ENCODE assay signal across 20 cellular contexts in the genomic region with DNA sequence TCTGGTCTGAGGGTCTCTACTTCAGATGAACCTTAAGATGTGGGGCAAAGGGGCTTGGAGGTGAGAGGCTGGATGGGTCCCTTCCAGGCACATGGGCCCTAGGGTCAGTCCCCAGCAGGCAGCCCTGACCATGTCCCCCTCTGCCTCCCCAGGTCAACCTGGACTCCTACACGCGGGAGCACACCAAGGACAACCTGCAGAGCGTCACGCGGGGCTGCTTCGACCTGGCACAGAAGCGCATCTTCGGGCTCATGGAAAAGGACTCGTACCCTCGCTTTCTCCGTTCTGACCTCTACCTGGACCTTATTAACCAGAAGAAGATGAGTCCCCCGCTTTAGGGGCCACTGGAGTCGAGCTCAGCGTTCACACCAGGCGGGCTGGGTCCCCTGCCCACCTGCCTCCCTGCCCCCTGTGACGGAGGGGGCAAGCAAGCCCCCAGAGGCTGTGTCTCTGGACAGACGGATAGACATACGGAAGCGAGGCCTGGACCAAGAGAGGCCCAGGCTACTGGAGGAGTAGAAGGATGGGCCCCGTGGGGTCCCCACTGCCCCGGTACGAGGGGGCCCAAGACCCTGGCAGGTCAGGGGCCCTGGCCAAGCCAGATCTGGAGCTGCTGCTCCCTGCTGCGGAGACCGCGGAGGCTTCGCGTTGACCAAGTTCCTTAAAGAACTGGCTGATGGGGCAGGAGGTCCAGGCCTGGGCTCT.
DNase-seq lines count a peak whose midpoint lies in the region; ATAC-seq, FAIRE-seq and TF ChIP-seq lines count a peak whose summit lies in the region.
"Had no signal": no experiment of that assay in that cellular context is flagged by ENCODE, and none has a peak within 500 bp of the region (broad histone marks: within the 10 kb centered on the region; RNA-seq: fewer than 3 reads in every experiment).

No MANE protein-coding gene starts in this region.

- no peak for FAIRE-seq in kidney (lab: Jason Lieb, UNC)

- peaks cover 29% of the 10 kb centered on the region for H3K36me3 Mint-ChIP-seq in HFFc6 (ENCODE audit: low read depth)
- peaks cover 26% of the 10 kb centered on the region for H3K36me3 Mint-ChIP-seq in brain

- peaks cover 79% of the 10 kb centered on the region for H3K4me1 Mint-ChIP-seq in HFFc6 (ENCODE audit: low read depth)
- peaks cover 89% of the 10 kb centered on the region for H3K4me1 Mint-ChIP-seq in brain
- H3K4me1 Mint-ChIP-seq: memory B cell had no signal

- H3K4me3 ChIP-seq in kidney (ENCODE audit: low read length in 2 of 2): peak overlapping the region; percentile 88 to 94
- H3K4me3 ChIP-seq in skeletal muscle satellite cell (ENCODE audit: low read length): peak overlapping the region; percentile 4
- H3K4me3 ChIP-seq: suprapubic skin had no signal

- no peaks in the 10 kb centered on the region for H3K27me3 ChIP-seq in skeletal muscle satellite cell (ENCODE audit: control insufficient read depth, insufficient read depth, low read length)
- H3K27me3 ChIP-seq: suprapubic skin had no signal

- no peaks in the 10 kb centered on the region for H3K9me3 ChIP-seq in kidney (ENCODE audit: control insufficient read depth in 1 of 2, low read length in 2 of 2)
- no peaks in the 10 kb centered on the region for H3K9me3 ChIP-seq in skeletal muscle satellite cell (replicated peaks; ENCODE audit: low read length)
- H3K9me3 ChIP-seq: suprapubic skin had no signal

- peak overlapping the region; percentile 87 for H3K4me2 ChIP-seq in skeletal muscle satellite cell (ENCODE audit: low read length)

- peaks cover 18 to 31% of the 10 kb centered on the region in 2 donors for H3K36me3 ChIP-seq in kidney (ENCODE audit: control insufficient read depth in 1 of 2, insufficient read depth in 2 of 2, low read length in 2 of 2)
- H3K36me3 ChIP-seq in skeletal muscle satellite cell (ENCODE audit: insufficient read depth, low read length): peaks cover 26% of the 10 kb centered on the region

- ATAC-seq in HG02798 (IDR thresholded peaks at IDR 0.05; ENCODE audit: poor library complexity, unreplicated experiment): no peak
- ATAC-seq: activated T-helper 17 cell treated with anti-CD3 and anti-CD28 coated beads, Interleukin-2, amount 50 U/mL, for 72 hours; sciatic nerve; T-helper 17 cell had no signal

- no peaks in the 10 kb centered on the region for H3K9me3 Mint-ChIP-seq in HFFc6
- H3K9me3 Mint-ChIP-seq in brain: no peaks in the 10 kb centered on the region
- H3K9me3 Mint-ChIP-seq: activated B cell treated with CpG ODN at 0.5 μM for 24 hours; activated T-helper 17 cell treated with anti-CD3 and anti-CD28 coated beads, Interleukin-2, amount 50 U/mL, for 72 hours; memory B cell had no signal

- H3K4me1 ChIP-seq in kidney (ENCODE audit: control insufficient read depth in 1 of 2, insufficient read depth in 1 of 2, low read depth in 1 of 2, low read length in 2 of 2) (peaks cover 33 to 57% of the 10 kb centered on the region in 2 donors), skeletal muscle satellite cell (ENCODE audit: control insufficient read depth, insufficient read depth, low read length) (peaks cover 75% of the 10 kb centered on the region)

- DNase-seq in HFFc6: no peak
- DNase-seq in kidney: peak; percentile 65
- DNase-seq in GM20000 (ENCODE audit: low spot score): no peak
- DNase-seq in mucosa of gallbladder (ENCODE audit: low spot score): no peak
- DNase-seq in NCI-H2196 (lab: John Stamatoyannopoulos, UW; ENCODE audit: unreplicated experiment): no peak
- DNase-seq: activated B cell treated with CpG ODN at 0.5 μM for 24 hours; activated CD8-positive, alpha-beta memory T cell treated with anti-CD3 and anti-CD28 coated beads for 24 hours; GDM1; MM.1S; NCI-H1694; SHP77; stimulated activated CD4-positive, alpha-beta T cell treated with anti-CD3 and anti-CD28 coated beads, Interleukin-2, amount 100 ng/mL, for 48 hours; T-helper 17 cell had no signal

- H3K27me3 Mint-ChIP-seq in HFFc6 (ENCODE audit: insufficient read depth) (peaks cover 9% of the 10 kb centered on the region), brain (no peaks in the 10 kb centered on the region)
- H3K27me3 Mint-ChIP-seq: activated T-helper 17 cell treated with anti-CD3 and anti-CD28 coated beads, Interleukin-2, amount 50 U/mL, for 72 hours; memory B cell; T-helper 17 cell had no signal

- peak overlapping the region; percentile 96 for H3K4me3 Mint-ChIP-seq in HFFc6
- peak overlapping the region; percentile 10 to 85 (median 62) for H3K4me3 Mint-ChIP-seq in brain
- H3K4me3 Mint-ChIP-seq: activated B cell treated with CpG ODN at 0.5 μM for 24 hours; activated T-helper 17 cell treated with anti-CD3 and anti-CD28 coated beads, Interleukin-2, amount 50 U/mL, for 72 hours; memory B cell; T-helper 17 cell had no signal

- intact Hi-C loops in kidney (cut with DNase I): no loop called here

- peak overlapping the region; percentile 51 to 78 for H3K27ac ChIP-seq in kidney (ENCODE audit: low read depth in 2 of 2, low read length in 2 of 2)
- H3K27ac ChIP-seq: suprapubic skin had no signal

- TF ChIP-seq CTCF in HFFc6 (IDR thresholded peaks at IDR 0.05): no peak
- no peak for TF ChIP-seq CTCF in brain (conservative IDR thresholded peaks at IDR 0.05)
- TF ChIP-seq CTCF in kidney (IDR thresholded peaks at IDR 0.05; ENCODE audit: borderline replicate concordance, extremely low read depth, insufficient read depth): no peak
- TF ChIP-seq CTCF in GM20000 (IDR thresholded peaks at IDR 0.05; ENCODE audit: extremely low read depth, missing control alignments): no peak

- H3K9ac ChIP-seq in kidney (ENCODE audit: low read length in 2 of 2) (peak overlapping the region; percentile 49 to 98), skeletal muscle satellite cell (ENCODE audit: low read depth, low read length) (no peak overlapping the region)

- H3K27ac Mint-ChIP-seq in HFFc6 (peak overlapping the region; percentile 92), brain (peak overlapping the region in 3 of 5 experiments; percentile 30 to 98 (median 66))
- H3K27ac Mint-ChIP-seq: activated B cell treated with CpG ODN at 0.5 μM for 24 hours; activated T-helper 17 cell treated with anti-CD3 and anti-CD28 coated beads, Interleukin-2, amount 50 U/mL, for 72 hours; memory B cell; T-helper 17 cell had no signal
